ENCODE assay signal across 1 cellular context in the genomic region with DNA sequence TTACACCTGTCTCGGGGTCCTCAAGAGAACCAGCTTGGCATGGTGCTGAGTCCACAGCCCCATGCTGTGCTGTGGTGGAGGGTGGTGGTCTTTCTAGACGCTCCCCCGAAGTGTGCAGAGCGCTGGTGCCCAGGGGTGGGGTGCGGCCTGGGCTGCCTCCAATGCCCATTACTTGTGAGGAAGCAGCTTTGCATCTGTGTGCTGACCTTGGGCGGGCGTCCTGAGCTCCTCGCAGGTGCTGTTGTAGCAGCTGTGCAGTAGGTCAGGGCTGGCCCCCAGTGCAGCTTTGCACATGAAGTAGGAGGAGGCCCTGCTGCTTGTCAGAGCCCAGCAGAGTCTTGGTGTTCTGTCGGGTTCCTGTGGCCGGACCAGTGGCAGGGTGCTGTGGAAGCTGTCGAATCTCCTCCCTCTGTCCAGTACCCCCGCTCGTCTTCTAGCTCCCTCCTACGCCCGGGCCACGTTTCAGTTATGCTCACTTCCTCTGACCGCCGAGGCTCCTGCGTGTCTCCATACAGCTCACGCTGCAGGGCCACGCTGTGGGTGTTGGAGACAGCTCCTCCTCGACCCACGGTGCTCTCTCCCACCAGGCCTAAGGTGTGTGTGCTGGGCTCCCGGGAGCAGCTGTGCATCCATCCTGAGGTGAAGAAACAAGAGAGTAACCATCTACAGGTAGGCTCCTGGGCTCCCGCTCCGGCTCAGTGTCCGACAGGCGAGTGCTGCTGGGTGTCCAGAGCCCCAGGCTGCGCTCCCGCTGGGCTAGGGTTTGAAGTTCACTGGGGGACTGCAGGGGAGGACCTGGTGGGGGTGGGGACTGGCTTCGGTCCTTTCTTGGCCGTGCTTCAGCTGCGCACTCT.
TF ChIP-seq lines count a peak whose summit lies in the region.

No MANE protein-coding gene starts in this region.

TF ChIP-seq in K562, 482 proteins besides CTCF, POLR2A, EP300 and RAD21:
- no peak for TF ChIP-seq RBM39 (optimal IDR thresholded peaks at IDR 0.05; ENCODE audit: low read depth, low read length)
- TF ChIP-seq ELF1 (tag; IDR thresholded peaks at IDR 0.05): no peak
- no peak for TF ChIP-seq SRSF1 (IDR thresholded peaks at IDR 0.05; ENCODE audit: low read depth, low read length)
- no peak for TF ChIP-seq BRCA1 (IDR thresholded peaks at IDR 0.05)
- no peak for TF ChIP-seq BRCA1 (CRISPR knock-in tag; IDR thresholded peaks at IDR 0.05)
- TF ChIP-seq, protein P1, sequence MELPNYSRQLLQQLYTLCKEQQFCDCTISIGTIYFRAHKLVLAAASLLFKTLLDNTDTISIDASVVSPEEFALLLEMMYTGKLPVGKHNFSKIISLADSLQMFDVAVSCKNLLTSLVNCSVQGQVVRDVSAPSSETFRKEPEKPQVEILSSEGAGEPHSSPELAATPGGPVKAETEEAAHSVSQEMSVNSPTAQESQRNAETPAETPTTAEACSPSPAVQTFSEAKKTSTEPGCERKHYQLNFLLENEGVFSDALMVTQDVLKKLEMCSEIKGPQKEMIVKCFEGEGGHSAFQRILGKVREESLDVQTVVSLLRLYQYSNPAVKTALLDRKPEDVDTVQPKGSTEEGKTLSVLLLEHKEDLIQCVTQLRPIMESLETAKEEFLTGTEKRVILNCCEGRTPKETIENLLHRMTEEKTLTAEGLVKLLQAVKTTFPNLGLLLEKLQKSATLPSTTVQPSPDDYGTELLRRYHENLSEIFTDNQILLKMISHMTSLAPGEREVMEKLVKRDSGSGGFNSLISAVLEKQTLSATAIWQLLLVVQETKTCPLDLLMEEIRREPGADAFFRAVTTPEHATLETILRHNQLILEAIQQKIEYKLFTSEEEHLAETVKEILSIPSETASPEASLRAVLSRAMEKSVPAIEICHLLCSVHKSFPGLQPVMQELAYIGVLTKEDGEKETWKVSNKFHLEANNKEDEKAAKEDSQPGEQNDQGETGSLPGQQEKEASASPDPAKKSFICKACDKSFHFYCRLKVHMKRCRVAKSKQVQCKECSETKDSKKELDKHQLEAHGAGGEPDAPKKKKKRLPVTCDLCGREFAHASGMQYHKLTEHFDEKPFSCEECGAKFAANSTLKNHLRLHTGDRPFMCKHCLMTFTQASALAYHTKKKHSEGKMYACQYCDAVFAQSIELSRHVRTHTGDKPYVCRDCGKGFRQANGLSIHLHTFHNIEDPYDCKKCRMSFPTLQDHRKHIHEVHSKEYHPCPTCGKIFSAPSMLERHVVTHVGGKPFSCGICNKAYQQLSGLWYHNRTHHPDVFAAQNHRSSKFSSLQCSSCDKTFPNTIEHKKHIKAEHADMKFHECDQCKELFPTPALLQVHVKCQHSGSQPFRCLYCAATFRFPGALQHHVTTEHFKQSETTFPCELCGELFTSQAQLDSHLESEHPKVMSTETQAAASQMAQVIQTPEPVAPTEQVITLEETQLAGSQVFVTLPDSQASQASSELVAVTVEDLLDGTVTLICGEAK (IDR thresholded peaks at IDR 0.05): no peak
- TF ChIP-seq, protein P1 (CRISPR knock-in tag; IDR thresholded peaks at IDR 0.05): no peak
- no peak for TF ChIP-seq POLR2H (tag; IDR thresholded peaks at IDR 0.05; ENCODE audit: low read depth)
- no peak for TF ChIP-seq ZNF311 (CRISPR knock-in tag; IDR thresholded peaks at IDR 0.05)
- TF ChIP-seq ARID3A (IDR thresholded peaks at IDR 0.05; ENCODE audit: borderline replicate concordance, low read depth, low read length): no peak
- TF ChIP-seq, protein P2, sequence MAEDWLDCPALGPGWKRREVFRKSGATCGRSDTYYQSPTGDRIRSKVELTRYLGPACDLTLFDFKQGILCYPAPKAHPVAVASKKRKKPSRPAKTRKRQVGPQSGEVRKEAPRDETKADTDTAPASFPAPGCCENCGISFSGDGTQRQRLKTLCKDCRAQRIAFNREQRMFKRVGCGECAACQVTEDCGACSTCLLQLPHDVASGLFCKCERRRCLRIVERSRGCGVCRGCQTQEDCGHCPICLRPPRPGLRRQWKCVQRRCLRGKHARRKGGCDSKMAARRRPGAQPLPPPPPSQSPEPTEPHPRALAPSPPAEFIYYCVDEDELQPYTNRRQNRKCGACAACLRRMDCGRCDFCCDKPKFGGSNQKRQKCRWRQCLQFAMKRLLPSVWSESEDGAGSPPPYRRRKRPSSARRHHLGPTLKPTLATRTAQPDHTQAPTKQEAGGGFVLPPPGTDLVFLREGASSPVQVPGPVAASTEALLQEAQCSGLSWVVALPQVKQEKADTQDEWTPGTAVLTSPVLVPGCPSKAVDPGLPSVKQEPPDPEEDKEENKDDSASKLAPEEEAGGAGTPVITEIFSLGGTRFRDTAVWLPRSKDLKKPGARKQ (CRISPR knock-in tag; IDR thresholded peaks at IDR 0.05): no peak
- no peak for TF ChIP-seq EP400 (IDR thresholded peaks at IDR 0.05)
- TF ChIP-seq, protein P3, sequence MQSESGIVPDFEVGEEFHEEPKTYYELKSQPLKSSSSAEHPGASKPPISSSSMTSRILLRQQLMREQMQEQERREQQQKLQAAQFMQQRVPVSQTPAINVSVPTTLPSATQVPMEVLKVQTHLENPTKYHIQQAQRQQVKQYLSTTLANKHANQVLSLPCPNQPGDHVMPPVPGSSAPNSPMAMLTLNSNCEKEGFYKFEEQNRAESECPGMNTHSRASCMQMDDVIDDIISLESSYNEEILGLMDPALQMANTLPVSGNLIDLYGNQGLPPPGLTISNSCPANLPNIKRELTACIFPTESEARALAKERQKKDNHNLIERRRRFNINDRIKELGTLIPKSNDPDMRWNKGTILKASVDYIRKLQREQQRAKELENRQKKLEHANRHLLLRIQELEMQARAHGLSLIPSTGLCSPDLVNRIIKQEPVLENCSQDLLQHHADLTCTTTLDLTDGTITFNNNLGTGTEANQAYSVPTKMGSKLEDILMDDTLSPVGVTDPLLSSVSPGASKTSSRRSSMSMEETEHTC (IDR thresholded peaks at IDR 0.05): no peak
- 0 out of 2 replicates have a peak, but pooled peaks have one; percentile 29 for TF ChIP-seq POLR2G (IDR thresholded peaks at IDR 0.05; ENCODE audit: low read depth, low read length)
- TF ChIP-seq, protein P4, sequence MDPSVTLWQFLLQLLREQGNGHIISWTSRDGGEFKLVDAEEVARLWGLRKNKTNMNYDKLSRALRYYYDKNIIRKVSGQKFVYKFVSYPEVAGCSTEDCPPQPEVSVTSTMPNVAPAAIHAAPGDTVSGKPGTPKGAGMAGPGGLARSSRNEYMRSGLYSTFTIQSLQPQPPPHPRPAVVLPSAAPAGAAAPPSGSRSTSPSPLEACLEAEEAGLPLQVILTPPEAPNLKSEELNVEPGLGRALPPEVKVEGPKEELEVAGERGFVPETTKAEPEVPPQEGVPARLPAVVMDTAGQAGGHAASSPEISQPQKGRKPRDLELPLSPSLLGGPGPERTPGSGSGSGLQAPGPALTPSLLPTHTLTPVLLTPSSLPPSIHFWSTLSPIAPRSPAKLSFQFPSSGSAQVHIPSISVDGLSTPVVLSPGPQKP (CRISPR knock-in tag; IDR thresholded peaks at IDR 0.05): no peak
- no peak for TF ChIP-seq NFRKB (IDR thresholded peaks at IDR 0.05; ENCODE audit: low read depth)
- TF ChIP-seq RBFOX2 (IDR thresholded peaks at IDR 0.05; ENCODE audit: low read depth, low read length): 0 out of 2 replicates have a peak, but pooled peaks have one; percentile 1
- no peak for TF ChIP-seq CEBPG (CRISPR knock-in tag; IDR thresholded peaks at IDR 0.05)
- TF ChIP-seq CEBPG (tag; conservative IDR thresholded peaks at IDR 0.05 in 1 of 2, IDR thresholded peaks at IDR 0.05 in 1 of 2): no peak
